ENCODE assay signal across 17 cellular contexts in genomic region chr1:204439976-204440375, GRCh38. TPM values are rescaled to one million over a fixed set of nuclear protein-coding genes. Genes with fewer than 3 reads are reported as not detected.
DNase-seq lines count a peak whose midpoint lies in the region; ATAC-seq and TF ChIP-seq lines count a peak whose summit lies in the region.
"Had no signal": no experiment of that assay in that cellular context is flagged by ENCODE, and none has a peak within 500 bp of the region (broad histone marks: within the 10 kb centered on the region; RNA-seq: fewer than 3 reads in every experiment).

No MANE protein-coding gene starts in this region.

- DNase-seq in right lobe of liver (no peak), stomach (no peak), dorsolateral prefrontal cortex (no peak), mucosa of gallbladder (ENCODE audit: low spot score) (no peak), GF-D8 (lab: John Stamatoyannopoulos, UW) (no peak), activated T-cell treated with anti-CD3 and anti-CD28 coated beads for 4 hours (no peak)
- DNase-seq: activated CD4-positive, alpha-beta T cell treated with anti-CD3 and anti-CD28 coated beads for 36 hours; erythroblast; GM23248; head of caudate nucleus; NCI-H1048; SW 1271; upper lobe of right lung had no signal

- no peak for ATAC-seq in right lobe of liver
- ATAC-seq: activated CD4-positive, alpha-beta T cell treated with anti-CD3 and anti-CD28 coated beads for 36 hours; natural killer cell treated with Interleukin-12 subunit alpha and Interleukin-12 subunit beta and Interleukin-15 and Interleukin-18, amount 100 ng/mL, for 72 hours; upper lobe of right lung had no signal

- TF ChIP-seq RAD21 in liver (IDR thresholded peaks at IDR 0.05) = no peak

- intact Hi-C loops in right lobe of liver (cut with DNase I) (loop anchor here in 1 of 2 donors (5.0 kb wide), 1 partner anchor 62 kb away; no protein-coding TSS in a partner anchor), stomach (cut with DNase I; ENCODE audit: low total_unique reads) (no loop called here), dorsolateral prefrontal cortex (cut with DNase I) (loop anchor here (5.0 to 10.0 kb wide), 2 partner anchors 355 to 527 kb away; no protein-coding TSS in a partner anchor)

- H3K9me3 ChIP-seq in liver (ENCODE audit: control insufficient read depth in 4 of 4, low read length in 3 of 4) (no peaks in the 10 kb centered on the region), right lobe of liver (no peaks in the 10 kb centered on the region), muscle layer of colon (ENCODE audit: low read length) (no peaks in the 10 kb centered on the region), stomach (no peaks in the 10 kb centered on the region)
- H3K9me3 ChIP-seq: upper lobe of right lung had no signal

- no peak overlapping the region for H3K9ac ChIP-seq in liver (ENCODE audit: low read depth in 1 of 2, low read length in 2 of 2)
- no peak overlapping the region for H3K9ac ChIP-seq in muscle layer of colon (ENCODE audit: low read length)
- H3K9ac ChIP-seq: GM23248 had no signal

- TF ChIP-seq CTCF in liver (IDR thresholded peaks at IDR 0.05; ENCODE audit: low read depth, low read length, missing input control) (no peak), right lobe of liver (IDR thresholded peaks at IDR 0.05) (no peak), stomach (IDR thresholded peaks at IDR 0.05) (no peak), dorsolateral prefrontal cortex (IDR thresholded peaks at IDR 0.05 in 54 of 56, conservative IDR thresholded peaks at IDR 0.05 in 2 of 56; ENCODE audit: low read depth in 1 of 56, partially characterized antibody in 56 of 56) (no peak)

- H3K36me3 ChIP-seq in liver (ENCODE audit: control insufficient read depth in 4 of 4, insufficient read depth in 3 of 4, low read depth in 1 of 4, low read length in 3 of 4) = peaks cover 0 to 3% (median 2%) of the 10 kb centered on the region in 4 donors
- H3K36me3 ChIP-seq in right lobe of liver = peaks cover 0 to 2% (median 0%) of the 10 kb centered on the region in 4 donors
- peaks cover 66% of the 10 kb centered on the region for H3K36me3 ChIP-seq in muscle layer of colon (ENCODE audit: insufficient read depth, low read length)
- H3K36me3 ChIP-seq in stomach = peaks cover 40 to 99% (median 94%) of the 10 kb centered on the region in 4 donors

- TF ChIP-seq EP300 in stomach (IDR thresholded peaks at IDR 0.05) = no peak

- H3K4me1 ChIP-seq in liver (ENCODE audit: control insufficient read depth in 4 of 4, insufficient read depth in 4 of 4, low read length in 3 of 4) (peaks cover 8 to 36% (median 31%) of the 10 kb centered on the region in 4 donors), right lobe of liver (peaks cover 0 to 58% (median 10%) of the 10 kb centered on the region in 4 donors), muscle layer of colon (ENCODE audit: insufficient read depth, low read length) (peaks cover 42% of the 10 kb centered on the region), stomach (peaks cover 23 to 58% (median 42%) of the 10 kb centered on the region in 4 donors)

- H3K27ac ChIP-seq in liver (ENCODE audit: low read depth in 1 of 2, low read length in 2 of 2) (no peak overlapping the region), right lobe of liver (no peak overlapping the region), muscle layer of colon (ENCODE audit: low read depth, low read length) (peak overlapping the region; percentile 86), stomach (peak overlapping the region in 4 of 5 donors; percentile 60 to 84 (median 69)), dorsolateral prefrontal cortex (peak overlapping the region in 13 of 59 donors; percentile 0 to 64 (median 32))
- H3K27ac ChIP-seq: C4-2B, GM23248, upper lobe of right lung had no signal

- WGBS in liver = 66% methylated on average over 10 of the region's 10 CpGs
- WGBS in right lobe of liver (ENCODE audit: insufficient coverage, low coverage, low lambda C conversion rate, missing lambda C conversion rate) = 58% methylated on average over 5 of the region's 10 CpGs
- 50 to 81% (median 77%) methylated on average over 6 to 10 of the region's 10 CpGs for WGBS in stomach, 5 donors

- H3K27me3 ChIP-seq in liver (ENCODE audit: control insufficient read depth in 4 of 4, insufficient read depth in 4 of 4, low read length in 3 of 4) (no peaks in the 10 kb centered on the region), right lobe of liver (no peaks in the 10 kb centered on the region), muscle layer of colon (ENCODE audit: control insufficient read depth in 1 of 2, insufficient read depth in 2 of 2, low read length in 2 of 2) (no peaks in the 10 kb centered on the region), stomach (no peaks in the 10 kb centered on the region), dorsolateral prefrontal cortex (no peaks in the 10 kb centered on the region)
- H3K27me3 ChIP-seq: upper lobe of right lung had no signal

- TF ChIP-seq POLR2A in right lobe of liver (IDR thresholded peaks at IDR 0.05) = no peak
- no peak for TF ChIP-seq POLR2A in stomach (IDR thresholded peaks at IDR 0.05)

- H3K4me3 ChIP-seq in liver (ENCODE audit: low read depth in 1 of 3, low read length in 3 of 3) (no peak overlapping the region), right lobe of liver (no peak overlapping the region), muscle layer of colon (ENCODE audit: low read depth in 1 of 2, low read length in 2 of 2) (peak overlapping the region in 1 of 2 donors; percentile 8), stomach (no peak overlapping the region), dorsolateral prefrontal cortex (no peak overlapping the region)
- H3K4me3 ChIP-seq: GM23248, upper lobe of right lung had no signal

TF ChIP-seq in liver, 16 proteins besides CTCF, POLR2A, EP300 and RAD21 (continues in another document):
- no peak for TF ChIP-seq ATF3 (IDR thresholded peaks at IDR 0.05)
- peak in 1 of 2 donors; percentile 55 for TF ChIP-seq HNF4A (conservative IDR thresholded peaks at IDR 0.05)
- TF ChIP-seq FOXA1 (IDR thresholded peaks at IDR 0.05) = no peak
- no peak for TF ChIP-seq GABPA (IDR thresholded peaks at IDR 0.05 in 1 of 2, conservative IDR thresholded peaks at IDR 0.05 in 1 of 2)
- TF ChIP-seq JUND (IDR thresholded peaks at IDR 0.05) = no peak
- TF ChIP-seq ZBTB33 (IDR thresholded peaks at IDR 0.05) = no peak
- TF ChIP-seq RXRA (IDR thresholded peaks at IDR 0.05) = peak in 1 of 2 donors; percentile 53
- TF ChIP-seq MAX (IDR thresholded peaks at IDR 0.05) = no peak
- peak; percentile 34 for TF ChIP-seq SP1 (IDR thresholded peaks at IDR 0.05)
- peak; percentile 23 for TF ChIP-seq HNF4G (IDR thresholded peaks at IDR 0.05)
- no peak for TF ChIP-seq EGR1 (IDR thresholded peaks at IDR 0.05; ENCODE audit: low read depth in 2 of 2)

RNA-seq across cellular contexts. Expression of gene PPP1R15B, which starts 28.4 kb away (rescaled TPM):
- total RNA-seq in liver (10 to 100 TPM; 36.7 to 54.0 TPM), right lobe of liver (10 to 100 TPM; 28.6 to 43.6 (median 34.3) TPM), stomach (10 to 100 TPM; 19.8 to 74.4 (median 51.6) TPM), dorsolateral prefrontal cortex (10 to 100 TPM; 26.2 to 55.9 (median 35.6) TPM), mucosa of gallbladder (38.8 TPM)
- polyA plus RNA-seq in liver (10 to 100 TPM; 13.0 to 15.5 TPM), stomach (10 to 100 TPM in 1 of 3 donors, 1 to 10 TPM in 2; 6.5 to 11.1 (median 9.3) TPM)

RNA-seq across cellular contexts. Expression of gene PIK3C2B, which starts 54.6 kb away (rescaled TPM):
- 10 to 100 TPM in 1 of 2 donors, 1 to 10 TPM in 1; 6.8 to 14.9 TPM for total RNA-seq in liver
- polyA plus RNA-seq in liver = 1 to 10 TPM; 2.8 to 4.1 TPM
- total RNA-seq in right lobe of liver = 10 to 100 TPM in 3 of 6 experiments, 1 to 10 TPM in 3; 7.6 to 18.5 (median 10.1) TPM
- total RNA-seq in stomach = 100 to 1,000 TPM in 2 of 5 donors, 10 to 100 TPM in 3; 16.1 to 129 (median 65.3) TPM
- polyA plus RNA-seq in stomach = 1 to 10 TPM; 4.1 to 5.5 (median 5.0) TPM
- total RNA-seq in dorsolateral prefrontal cortex = 100 to 1,000 TPM in 8 of 120 experiments, 10 to 100 TPM in 112; 38.4 to 188 (median 62.6) TPM
- total RNA-seq in mucosa of gallbladder = 64.6 TPM

Comparison
In these comparisons a context has a peak if more than half of its experiments do, and no peak if none do; other contexts are left out.
1. H3K27ac ChIP-seq: peak in muscle layer of colon (single experiment) and stomach (4 of 5); none in liver (0 of 2) and right lobe of liver (0 of 3).